10 cellular contexts compared by ENCODE assay signal in the genomic region with DNA sequence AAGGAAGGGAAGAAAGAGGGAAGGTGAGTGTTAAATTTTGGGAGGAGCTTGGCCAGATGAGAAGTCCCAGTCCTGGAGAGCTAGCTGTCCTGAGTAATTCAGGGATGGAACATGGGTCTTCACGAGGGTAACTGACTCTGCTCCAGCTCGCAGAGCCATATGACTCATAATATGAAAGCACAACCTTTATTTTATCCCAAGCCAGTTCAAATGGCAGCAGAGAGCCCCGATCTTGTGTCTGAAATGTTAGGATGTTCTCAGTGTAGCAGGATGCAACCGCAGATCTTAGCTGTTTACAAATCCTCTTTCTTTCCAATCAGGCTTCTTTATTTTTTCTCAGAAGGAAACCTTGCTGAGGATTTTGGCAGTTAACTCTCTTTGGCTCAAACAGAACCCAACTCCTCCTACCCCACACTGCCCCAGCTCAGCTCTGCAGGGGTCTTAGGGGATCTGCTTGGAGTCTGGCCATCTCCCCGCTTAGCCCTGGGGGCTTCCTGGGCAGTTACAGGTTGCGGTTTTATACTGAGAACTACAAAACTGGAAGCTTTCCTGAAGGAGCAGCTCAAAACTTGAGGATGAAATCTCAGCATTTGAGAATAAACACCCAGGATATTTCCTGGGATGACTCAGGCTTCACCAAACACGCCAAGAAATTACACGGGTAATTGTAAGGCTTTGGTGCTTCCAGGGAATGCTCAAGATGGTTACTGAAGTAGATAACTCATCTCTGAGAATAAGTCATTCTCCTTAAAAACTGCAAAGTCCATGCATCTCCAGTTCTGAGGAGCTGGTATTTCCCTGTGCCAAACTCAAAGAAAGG.
DNase-seq lines count a peak whose midpoint lies in the region; ATAC-seq and TF ChIP-seq lines count a peak whose summit lies in the region.
"Had no signal": no experiment of that assay in that cellular context is flagged by ENCODE, and none has a peak within 500 bp of the region (broad histone marks: within the 10 kb centered on the region; RNA-seq: fewer than 3 reads in every experiment).

No MANE protein-coding gene starts in this region.

- H3K4me1 ChIP-seq in SJSA1 (replicated peaks): peaks cover 23% of the 10 kb centered on the region

- peak; percentile 59 for DNase-seq in AG09319 (ENCODE audit: extremely low read depth, low read depth)
- DNase-seq in SJSA1 (ENCODE audit: low read depth in 1 of 2, low spot score in 2 of 2): peak; percentile 54 to 75
- DNase-seq in fibroblast of the aortic adventitia (ENCODE audit: low read depth): peak; percentile 91
- DNase-seq in renal cortical epithelial cell (ENCODE audit: low read depth): peak; percentile 77
- no peak for DNase-seq in NCI-H187 (lab: John Stamatoyannopoulos, UW)
- no peak for DNase-seq in SHP77 (lab: John Stamatoyannopoulos, UW)
- DNase-seq in NCI-H526 (lab: John Stamatoyannopoulos, UW): no peak
- DNase-seq: left colon had no signal

- peak overlapping the region; percentile 93 for H3K27ac ChIP-seq in SJSA1

- H3K4me3 ChIP-seq in SJSA1 (peak overlapping the region; percentile 9; the same call in 1 of the 2 replicates), fibroblast of the aortic adventitia (ENCODE audit: low read depth, low read length) (peak overlapping the region; percentile 53)

- TF ChIP-seq CTCF in AG09319 (IDR thresholded peaks at IDR 0.05; ENCODE audit: low read depth, low read length) (no peak), fibroblast of the aortic adventitia (IDR thresholded peaks at IDR 0.05; ENCODE audit: insufficient read depth, low read length) (no peak)

- H3K36me3 ChIP-seq in SJSA1: no peaks in the 10 kb centered on the region

- peaks cover 16% of the 10 kb centered on the region for H3K9me3 ChIP-seq in SJSA1 (replicated peaks)

- H3K27me3 ChIP-seq in SJSA1 (replicated peaks): no peaks in the 10 kb centered on the region

- no peak for ATAC-seq in HG02759 (IDR thresholded peaks at IDR 0.05; ENCODE audit: unreplicated experiment)
- ATAC-seq: HepG2, left colon had no signal

Comparison
In these comparisons a context has a peak if more than half of its experiments do, and no peak if none do; other contexts are left out.
1. DNase-seq: peak in AG09319 (single experiment), SJSA1 (2 of 2), fibroblast of the aortic adventitia (single experiment) and renal cortical epithelial cell (single experiment); none in NCI-H187 (0 of 2), SHP77 (0 of 2) and NCI-H526 (0 of 2).